In the genomic region with DNA sequence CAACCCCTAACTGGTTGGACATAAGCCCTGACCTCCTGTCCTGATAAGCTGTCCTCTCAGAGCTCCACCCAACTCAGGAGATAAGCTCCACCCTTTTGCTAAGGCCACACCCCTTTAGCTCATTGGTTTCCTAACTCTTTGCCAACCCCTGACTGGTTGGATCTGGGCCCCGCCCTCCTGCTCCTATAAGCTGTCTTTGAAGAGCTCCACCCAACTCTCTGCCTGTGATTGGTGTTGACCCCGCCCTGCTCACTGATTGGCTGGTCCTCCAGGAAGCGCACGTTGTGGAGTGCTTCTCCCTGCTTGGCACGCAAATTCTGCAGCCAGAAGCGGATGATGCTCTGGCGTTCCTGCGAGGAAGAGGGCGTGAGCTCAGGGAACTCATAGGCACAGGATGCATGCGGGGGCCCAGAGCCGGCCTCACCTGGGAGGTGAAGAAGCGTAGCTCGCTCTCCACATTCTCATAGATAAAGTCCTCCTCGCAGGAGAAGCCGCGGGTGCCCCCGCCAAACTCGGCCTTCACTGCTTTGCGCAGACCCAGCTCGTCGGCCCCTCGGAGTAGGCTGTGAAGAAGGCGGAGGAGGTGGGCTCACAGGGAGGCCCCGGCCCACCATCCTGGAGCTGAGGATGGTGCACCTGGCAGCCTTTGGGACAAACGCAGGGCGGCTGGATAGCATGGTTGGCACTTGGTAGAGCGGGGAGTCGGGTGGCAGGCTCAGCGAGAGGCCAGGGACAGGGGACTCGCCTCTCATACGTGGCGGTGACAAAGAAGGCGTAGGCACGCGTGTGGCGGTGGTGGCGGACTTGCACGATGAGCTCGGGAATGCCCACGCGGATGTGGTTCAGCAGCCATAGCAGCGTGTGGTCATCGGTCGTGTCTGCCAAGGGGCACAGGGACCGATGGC, we compare ENCODE assay signal across 8 cellular contexts.
DNase-seq lines count a peak whose midpoint lies in the region; TF ChIP-seq lines count a peak whose summit lies in the region.

No MANE protein-coding gene starts in this region.

- H3K27ac Mint-ChIP-seq in T-helper 1 cell treated with Interleukin-12 subunit alpha and Interleukin-12 subunit beta and Interleukin-4 antibody, amounts not matched to agents 30 μg/mL and 1 μg/mL, for 36 hours: no peak overlapping the region
- no peak overlapping the region for H3K27ac Mint-ChIP-seq in stimulated activated naive CD8-positive, alpha-beta T cell treated with anti-CD3 and anti-CD28 coated beads, Interleukin-15, Interleukin-2, amounts not matched to agents 100 ng/mL and 50 ng/mL, for 24 hours

- peaks cover 12% of the 10 kb centered on the region for H3K36me3 Mint-ChIP-seq in T-helper 1 cell treated with Interleukin-12 subunit alpha and Interleukin-12 subunit beta and Interleukin-4 antibody, amounts not matched to agents 30 μg/mL and 1 μg/mL, for 36 hours (ENCODE audit: low read depth)
- no peaks in the 10 kb centered on the region for H3K36me3 Mint-ChIP-seq in stimulated activated naive CD8-positive, alpha-beta T cell treated with anti-CD3 and anti-CD28 coated beads, Interleukin-15, Interleukin-2, amounts not matched to agents 100 ng/mL and 50 ng/mL, for 24 hours (ENCODE audit: low read depth)

- H3K9me3 Mint-ChIP-seq in T-helper 1 cell treated with Interleukin-12 subunit alpha and Interleukin-12 subunit beta and Interleukin-4 antibody, amounts not matched to agents 30 μg/mL and 1 μg/mL, for 36 hours: no peaks in the 10 kb centered on the region
- no peaks in the 10 kb centered on the region for H3K9me3 Mint-ChIP-seq in stimulated activated naive CD8-positive, alpha-beta T cell treated with anti-CD3 and anti-CD28 coated beads, Interleukin-15, Interleukin-2, amounts not matched to agents 100 ng/mL and 50 ng/mL, for 24 hours

- TF ChIP-seq POLR2A in erythroblast (IDR thresholded peaks at IDR 0.05; ENCODE audit: low read length): no peak

- DNase-seq in DMS53 (lab: John Stamatoyannopoulos, UW) (peak; percentile 63), DMS53 treated with DMSO at 0.1 percent for 48 hours (lab: John Stamatoyannopoulos, UW; ENCODE audit: unreplicated experiment) (no peak), HUDEP-2 (lab: John Stamatoyannopoulos, UW; ENCODE audit: unreplicated experiment in 76 of 76) (peak in 68 of 76 experiments; percentile 44 to 88 (median 68)), erythroblast (lab: John Stamatoyannopoulos, UW) (peak; percentile 80 to 91), NCI-H187 (lab: John Stamatoyannopoulos, UW) (no peak), NCI-H1694 (lab: John Stamatoyannopoulos, UW) (no peak)

- peaks cover 10% of the 10 kb centered on the region for H3K27me3 Mint-ChIP-seq in T-helper 1 cell treated with Interleukin-12 subunit alpha and Interleukin-12 subunit beta and Interleukin-4 antibody, amounts not matched to agents 30 μg/mL and 1 μg/mL, for 36 hours (ENCODE audit: low read depth)
- no peaks in the 10 kb centered on the region for H3K27me3 Mint-ChIP-seq in stimulated activated naive CD8-positive, alpha-beta T cell treated with anti-CD3 and anti-CD28 coated beads, Interleukin-15, Interleukin-2, amounts not matched to agents 100 ng/mL and 50 ng/mL, for 24 hours

- H3K4me1 Mint-ChIP-seq in T-helper 1 cell treated with Interleukin-12 subunit alpha and Interleukin-12 subunit beta and Interleukin-4 antibody, amounts not matched to agents 30 μg/mL and 1 μg/mL, for 36 hours (ENCODE audit: low read depth): peaks cover 20% of the 10 kb centered on the region
- H3K4me1 Mint-ChIP-seq in stimulated activated naive CD8-positive, alpha-beta T cell treated with anti-CD3 and anti-CD28 coated beads, Interleukin-15, Interleukin-2, amounts not matched to agents 100 ng/mL and 50 ng/mL, for 24 hours (ENCODE audit: low read depth): peaks cover 45% of the 10 kb centered on the region

- H3K4me3 Mint-ChIP-seq in T-helper 1 cell treated with Interleukin-12 subunit alpha and Interleukin-12 subunit beta and Interleukin-4 antibody, amounts not matched to agents 30 μg/mL and 1 μg/mL, for 36 hours: peak overlapping the region; percentile 4
- peak overlapping the region; percentile 32 for H3K4me3 Mint-ChIP-seq in stimulated activated naive CD8-positive, alpha-beta T cell treated with anti-CD3 and anti-CD28 coated beads, Interleukin-15, Interleukin-2, amounts not matched to agents 100 ng/mL and 50 ng/mL, for 24 hours

Comparison
In these comparisons a context has a peak if more than half of its experiments do, and no peak if none do; other contexts are left out.
1. DNase-seq: peak in DMS53 (single experiment), HUDEP-2 (68 of 76) and erythroblast (2 of 2); none in DMS53 treated with DMSO at 0.1 percent for 48 hours (single experiment), NCI-H187 (0 of 2) and NCI-H1694 (single experiment).